Comparison of ENCODE assay signal across 1 cellular context in the genomic region with DNA sequence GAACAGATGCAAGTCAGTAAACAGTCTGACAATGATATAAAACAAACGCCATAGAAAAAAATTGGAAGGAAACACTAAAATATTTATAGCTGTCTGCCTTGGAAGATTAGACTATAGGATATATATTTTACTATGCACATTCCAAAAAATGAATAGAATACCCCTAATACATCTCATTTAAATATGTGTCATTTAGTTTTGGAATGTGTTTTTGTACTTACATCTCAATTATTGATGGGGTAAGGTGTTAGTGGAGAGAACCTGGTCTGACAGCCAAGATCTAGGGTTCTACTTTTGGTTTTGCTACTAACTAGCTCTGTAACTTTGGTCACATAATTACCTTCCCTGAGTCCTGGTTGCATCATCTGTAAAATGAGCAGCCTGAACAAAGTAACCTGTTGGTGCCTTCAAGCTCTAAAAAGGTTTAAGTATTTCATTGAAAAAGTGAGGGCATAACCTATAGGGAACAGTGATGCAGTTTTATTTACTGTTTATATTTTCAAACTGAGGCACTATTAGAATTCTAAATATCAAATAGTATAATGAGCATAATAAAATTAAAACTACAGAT.
A peak's percentile ranks its signal among the peaks of the same experiment; 100 is the strongest.
TF ChIP-seq lines count a peak whose summit lies in the region.

No MANE protein-coding gene starts in this region.

TF ChIP-seq in IMR-90, 13 proteins besides CTCF, POLR2A, EP300 and RAD21:
- TF ChIP-seq USF2 (IDR thresholded peaks at IDR 0.05; ENCODE audit: low read depth, low read length) = no peak
- peak; percentile 42 for TF ChIP-seq CEBPB (IDR thresholded peaks at IDR 0.05; ENCODE audit: low read depth, low read length)
TF ChIP-seq in IMR-90: peak in this region for 1.
